In the genomic region with DNA sequence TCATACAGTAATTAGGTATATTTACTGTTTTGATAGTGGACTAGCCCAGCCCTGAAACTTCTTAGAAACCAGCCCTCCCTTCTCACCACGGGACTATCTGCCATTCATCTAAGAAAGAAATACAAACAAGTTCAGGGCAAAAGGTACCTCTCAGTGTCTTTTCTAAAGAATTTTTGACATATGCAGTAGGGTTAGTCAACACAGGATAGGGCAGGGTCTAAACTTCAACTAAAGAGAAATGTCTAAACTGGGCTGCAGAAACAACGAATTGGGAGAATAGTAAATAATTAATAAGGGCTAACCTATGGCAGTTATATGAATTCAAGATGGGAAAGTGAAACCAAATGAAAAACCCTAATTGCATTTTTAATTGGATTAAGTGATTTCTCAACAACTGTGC, we compare ENCODE assay signal across 1 cellular context.
TF ChIP-seq lines count a peak whose summit lies in the region.

No MANE protein-coding gene starts in this region.

TF ChIP-seq in SK-N-SH treated with all-trans-retinoic acid at 6 μM for 48 hours, 23 proteins besides CTCF, POLR2A, EP300 and RAD21 (continued from another document):
- TF ChIP-seq TSHZ2 (CRISPR knock-in tag; IDR thresholded peaks at IDR 0.05) (no peak), CSDC2 (CRISPR knock-in tag; IDR thresholded peaks at IDR 0.05) (no peak)
- TF ChIP-seq, protein P1, sequence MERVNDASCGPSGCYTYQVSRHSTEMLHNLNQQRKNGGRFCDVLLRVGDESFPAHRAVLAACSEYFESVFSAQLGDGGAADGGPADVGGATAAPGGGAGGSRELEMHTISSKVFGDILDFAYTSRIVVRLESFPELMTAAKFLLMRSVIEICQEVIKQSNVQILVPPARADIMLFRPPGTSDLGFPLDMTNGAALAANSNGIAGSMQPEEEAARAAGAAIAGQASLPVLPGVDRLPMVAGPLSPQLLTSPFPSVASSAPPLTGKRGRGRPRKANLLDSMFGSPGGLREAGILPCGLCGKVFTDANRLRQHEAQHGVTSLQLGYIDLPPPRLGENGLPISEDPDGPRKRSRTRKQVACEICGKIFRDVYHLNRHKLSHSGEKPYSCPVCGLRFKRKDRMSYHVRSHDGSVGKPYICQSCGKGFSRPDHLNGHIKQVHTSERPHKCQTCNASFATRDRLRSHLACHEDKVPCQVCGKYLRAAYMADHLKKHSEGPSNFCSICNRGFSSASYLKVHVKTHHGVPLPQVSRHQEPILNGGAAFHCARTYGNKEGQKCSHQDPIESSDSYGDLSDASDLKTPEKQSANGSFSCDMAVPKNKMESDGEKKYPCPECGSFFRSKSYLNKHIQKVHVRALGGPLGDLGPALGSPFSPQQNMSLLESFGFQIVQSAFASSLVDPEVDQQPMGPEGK (CRISPR knock-in tag; IDR thresholded peaks at IDR 0.05; ENCODE audit: borderline replicate concordance) = no peak
- TF ChIP-seq, protein P2, sequence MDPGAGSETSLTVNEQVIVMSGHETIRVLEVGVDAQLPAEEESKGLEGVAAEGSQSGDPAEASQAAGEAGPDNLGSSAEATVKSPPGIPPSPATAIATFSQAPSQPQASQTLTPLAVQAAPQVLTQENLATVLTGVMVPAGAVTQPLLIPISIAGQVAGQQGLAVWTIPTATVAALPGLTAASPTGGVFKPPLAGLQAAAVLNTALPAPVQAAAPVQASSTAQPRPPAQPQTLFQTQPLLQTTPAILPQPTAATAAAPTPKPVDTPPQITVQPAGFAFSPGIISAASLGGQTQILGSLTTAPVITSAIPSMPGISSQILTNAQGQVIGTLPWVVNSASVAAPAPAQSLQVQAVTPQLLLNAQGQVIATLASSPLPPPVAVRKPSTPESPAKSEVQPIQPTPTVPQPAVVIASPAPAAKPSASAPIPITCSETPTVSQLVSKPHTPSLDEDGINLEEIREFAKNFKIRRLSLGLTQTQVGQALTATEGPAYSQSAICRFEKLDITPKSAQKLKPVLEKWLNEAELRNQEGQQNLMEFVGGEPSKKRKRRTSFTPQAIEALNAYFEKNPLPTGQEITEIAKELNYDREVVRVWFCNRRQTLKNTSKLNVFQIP (CRISPR knock-in tag; IDR thresholded peaks at IDR 0.05; ENCODE audit: borderline replicate concordance, low read depth) = no peak
TF ChIP-seq in SK-N-SH treated with all-trans-retinoic acid at 6 μM for 48 hours: peak in this region for 0.
